21 cellular contexts compared by ENCODE assay signal in genomic region chr3:105564546-105565288, GRCh38.
DNase-seq lines count a peak whose midpoint lies in the region; ATAC-seq and FAIRE-seq lines count a peak whose summit lies in the region.
"Had no signal": no experiment of that assay in that cellular context is flagged by ENCODE, and none has a peak within 500 bp of the region (broad histone marks: within the 10 kb centered on the region; RNA-seq: fewer than 3 reads in every experiment).

No MANE protein-coding gene starts in this region.

- FAIRE-seq in urothelium cell line (lab: Jason Lieb, UNC) = peak; percentile 27
- FAIRE-seq: GM12891 had no signal

- intact Hi-C loops in left colon (cut with DNase I, micrococcal nuclease) = no loop called here

- ATAC-seq in left colon = peak; percentile 75
- ATAC-seq: Right ventricle myocardium inferior had no signal

- DNase-seq in NCI-H2171 treated with DMSO at 0.1 percent for 48 hours (lab: John Stamatoyannopoulos, UW) = peak; percentile 38
- DNase-seq in NCI-H2171 (lab: John Stamatoyannopoulos, UW) = no peak
- DNase-seq in NCI-H69 (lab: John Stamatoyannopoulos, UW) = peak; percentile 11
- peak; percentile 38 to 50 for DNase-seq in left colon
- DNase-seq in urothelium cell line (ENCODE audit: low spot score) = no peak
- no peak for DNase-seq in ureter (ENCODE audit: low spot score)
- no peak for DNase-seq in stimulated activated CD8-positive, alpha-beta memory T cell treated with anti-CD3 and anti-CD28 coated beads, Interleukin-4, amount 100 ng/mL, for 48 hours
- DNase-seq: 8988T; Caco-2; CD4-positive, alpha-beta memory T cell; DMS 273 treated with DMSO at 0.1 percent for 48 hours; DMS79 treated with DMSO at 0.1 percent for 48 hours; GOT3; HCEC 1CT; IMR-90; NCI-H1105 treated with DMSO at 0.1 percent for 48 hours; NCI-H226; NCI-H510A treated with DMSO at 0.1 percent for 48 hours; NCI-H774 had no signal

Comparison
In these comparisons a context has a peak if more than half of its experiments do, and no peak if none do; other contexts are left out.
1. DNase-seq: peak in NCI-H2171 treated with DMSO at 0.1 percent for 48 hours (single experiment), NCI-H69 (single experiment) and left colon (2 of 2); none in NCI-H2171 (single experiment), urothelium cell line (single experiment), ureter (single experiment) and stimulated activated CD8-positive, alpha-beta memory T cell treated with anti-CD3 and anti-CD28 coated beads, Interleukin-4, amount 100 ng/mL, for 48 hours (single experiment).